Comparison of ENCODE assay signal across 29 cellular contexts in genomic region chr12:93855265-93855664, GRCh38.
"Had no signal": no experiment of that assay in that cellular context is flagged by ENCODE, and none has a peak within 500 bp of the region (broad histone marks: within the 10 kb centered on the region; RNA-seq: fewer than 3 reads in every experiment).

No MANE protein-coding gene starts in this region.

- H3K4me1 ChIP-seq: pancreas, prostate gland had no signal

- H3K9me3 ChIP-seq: gastrocnemius medialis, pancreas, prostate gland, thoracic aorta, vagina had no signal

- H2AFZ ChIP-seq: hepatocyte had no signal

- FAIRE-seq: bronchial epithelial cell, colon, keratinocyte, pancreas had no signal

- H3K4me3 ChIP-seq: gastrocnemius medialis, hepatocyte, pancreas, prostate gland, skin epidermis, thoracic aorta, vagina had no signal

- H3K27ac ChIP-seq: gastrocnemius medialis, hepatocyte, pancreas, prostate gland, skin epidermis, thoracic aorta, vagina had no signal

- H3K4me2 ChIP-seq: hepatocyte had no signal

- DNase-seq: activated CD4-positive, alpha-beta T cell treated with anti-CD3 and anti-CD28 coated beads, Interleukin-2, amount 50 U/mL, for 1 hour; activated CD4-positive, CD25-positive, alpha-beta regulatory T cell treated with anti-CD3 and anti-CD28 coated beads, Interleukin-2, amount 50 U/mL, for 72 hours; activated CD8-positive, alpha-beta T cell treated with anti-CD3 and anti-CD28 coated beads for 36 hours; activated naive CD4-positive, alpha-beta T cell; activated T-cell treated with anti-CD3 and anti-CD28 coated beads, Interleukin-2, amount 50 U/mL, for 4 hours; dermis blood vessel endothelial cell; effector CD8-positive, alpha-beta T cell; gastrocnemius medialis; glutamatergic neuron; left cardiac atrium; left ventricle myocardium superior; nephron progenitor cell; pancreas; retina; stimulated activated CD4-positive, alpha-beta T cell treated with anti-CD3 and anti-CD28 coated beads, Interleukin-4, amount 100 ng/mL, for 24 hours; T-helper 17 cell; T1000; trophoblast cell had no signal

- ATAC-seq: activated CD8-positive, alpha-beta T cell treated with anti-CD3 and anti-CD28 coated beads for 36 hours; activated naive CD4-positive, alpha-beta T cell treated with anti-CD3 and anti-CD28 coated beads, Interleukin-2, amount 50 U/mL, for 72 hours; activated T-cell treated with anti-CD3 and anti-CD28 coated beads, Interleukin-2, amount 50 U/mL, for 4 hours; gastrocnemius medialis; left cardiac atrium; left ventricle myocardium superior; pancreas; sciatic nerve; stimulated activated effector memory CD8-positive, alpha-beta T cell treated with anti-CD3 and anti-CD28 coated beads, Interleukin-12 subunit alpha, Interleukin-12 subunit beta, amount 100 ng/mL, for 72 hours; T-helper 17 cell had no signal

- H3K36me3 ChIP-seq: gastrocnemius medialis, pancreas, prostate gland, thoracic aorta, vagina had no signal

- H3K79me2 ChIP-seq: hepatocyte had no signal

- H3K27me3 ChIP-seq: gastrocnemius medialis, hepatocyte, pancreas, vagina had no signal
